2 cellular contexts compared by ENCODE assay signal in the genomic region with DNA sequence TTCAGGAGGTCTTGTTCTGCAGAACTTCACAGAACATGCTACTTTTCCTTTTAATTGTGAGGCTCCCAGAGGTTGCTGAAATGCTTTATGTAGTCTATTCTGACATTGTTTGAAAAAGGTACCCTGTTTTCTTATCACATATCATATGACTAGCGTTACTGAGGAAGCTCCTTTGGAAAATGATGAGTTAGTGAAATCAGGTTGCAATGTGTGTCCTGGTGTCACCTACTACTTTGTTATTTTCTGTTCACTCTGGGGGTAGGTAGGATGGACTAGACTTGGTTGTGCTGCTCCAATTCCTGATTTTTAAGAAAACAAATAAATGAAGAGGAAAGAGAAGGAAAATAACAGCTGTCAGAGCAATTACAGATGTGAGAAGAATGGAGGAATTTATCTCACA.
TF ChIP-seq lines count a peak whose summit lies in the region.

No MANE protein-coding gene starts in this region.

TF ChIP-seq in HepG2, 621 proteins besides CTCF, POLR2A, EP300 and RAD21 (continued from another document):
- TF ChIP-seq ZNF883 (CRISPR knock-in tag; IDR thresholded peaks at IDR 0.05; ENCODE audit: not compliant biosample characterization) (no peak), TRIM24 (CRISPR knock-in tag; IDR thresholded peaks at IDR 0.05) (no peak), MAFF (IDR thresholded peaks at IDR 0.05; ENCODE audit: low read depth, low read length) (0 out of 2 replicates have a peak, but pooled peaks have one; percentile 14), GTF2F1 (IDR thresholded peaks at IDR 0.05; ENCODE audit: low read length) (no peak), MAFK (conservative IDR thresholded peaks at IDR 0.05 in 1 of 2, IDR thresholded peaks at IDR 0.05 in 1 of 2; ENCODE audit: low read length in 2 of 2) (peak in 1 of 2 experiments; percentile 16; a peak in 1 of 4 replicates), PHF21A (CRISPR knock-in tag; IDR thresholded peaks at IDR 0.05) (no peak)
- TF ChIP-seq, protein P1, sequence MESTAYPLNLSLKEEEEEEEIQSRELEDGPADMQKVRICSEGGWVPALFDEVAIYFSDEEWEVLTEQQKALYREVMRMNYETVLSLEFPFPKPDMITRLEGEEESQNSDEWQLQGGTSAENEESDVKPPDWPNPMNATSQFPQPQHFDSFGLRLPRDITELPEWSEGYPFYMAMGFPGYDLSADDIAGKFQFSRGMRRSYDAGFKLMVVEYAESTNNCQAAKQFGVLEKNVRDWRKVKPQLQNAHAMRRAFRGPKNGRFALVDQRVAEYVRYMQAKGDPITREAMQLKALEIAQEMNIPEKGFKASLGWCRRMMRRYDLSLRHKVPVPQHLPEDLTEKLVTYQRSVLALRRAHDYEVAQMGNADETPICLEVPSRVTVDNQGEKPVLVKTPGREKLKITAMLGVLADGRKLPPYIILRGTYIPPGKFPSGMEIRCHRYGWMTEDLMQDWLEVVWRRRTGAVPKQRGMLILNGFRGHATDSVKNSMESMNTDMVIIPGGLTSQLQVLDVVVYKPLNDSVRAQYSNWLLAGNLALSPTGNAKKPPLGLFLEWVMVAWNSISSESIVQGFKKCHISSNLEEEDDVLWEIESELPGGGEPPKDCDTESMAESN (CRISPR knock-in tag; conservative IDR thresholded peaks at IDR 0.05) = no peak
- TF ChIP-seq, protein P2, sequence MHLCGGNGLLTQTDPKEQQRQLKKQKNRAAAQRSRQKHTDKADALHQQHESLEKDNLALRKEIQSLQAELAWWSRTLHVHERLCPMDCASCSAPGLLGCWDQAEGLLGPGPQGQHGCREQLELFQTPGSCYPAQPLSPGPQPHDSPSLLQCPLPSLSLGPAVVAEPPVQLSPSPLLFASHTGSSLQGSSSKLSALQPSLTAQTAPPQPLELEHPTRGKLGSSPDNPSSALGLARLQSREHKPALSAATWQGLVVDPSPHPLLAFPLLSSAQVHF (CRISPR knock-in tag; IDR thresholded peaks at IDR 0.05) = no peak
- TF ChIP-seq, protein P3, sequence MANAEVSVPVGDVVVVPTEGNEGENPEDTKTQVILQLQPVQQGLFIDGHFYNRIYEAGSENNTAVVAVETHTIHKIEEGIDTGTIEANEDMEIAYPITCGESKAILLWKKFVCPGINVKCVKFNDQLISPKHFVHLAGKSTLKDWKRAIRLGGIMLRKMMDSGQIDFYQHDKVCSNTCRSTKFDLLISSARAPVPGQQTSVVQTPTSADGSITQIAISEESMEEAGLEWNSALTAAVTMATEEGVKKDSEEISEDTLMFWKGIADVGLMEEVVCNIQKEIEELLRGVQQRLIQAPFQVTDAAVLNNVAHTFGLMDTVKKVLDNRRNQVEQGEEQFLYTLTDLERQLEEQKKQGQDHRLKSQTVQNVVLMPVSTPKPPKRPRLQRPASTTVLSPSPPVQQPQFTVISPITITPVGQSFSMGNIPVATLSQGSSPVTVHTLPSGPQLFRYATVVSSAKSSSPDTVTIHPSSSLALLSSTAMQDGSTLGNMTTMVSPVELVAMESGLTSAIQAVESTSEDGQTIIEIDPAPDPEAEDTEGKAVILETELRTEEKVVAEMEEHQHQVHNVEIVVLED (CRISPR knock-in tag; IDR thresholded peaks at IDR 0.05; ENCODE audit: borderline replicate concordance) = no peak

TF ChIP-seq in K562, 482 proteins besides CTCF, POLR2A, EP300 and RAD21 (continued from another document):
- TF ChIP-seq NR3C1 (CRISPR knock-in tag; IDR thresholded peaks at IDR 0.05) = no peak
- peak; percentile 69; the same call in 1 of the 2 replicates for TF ChIP-seq C11orf30 (IDR thresholded peaks at IDR 0.05; ENCODE audit: low read depth)
